ENCODE assay signal across 19 cellular contexts in genomic region chr1:166859597-166859996, GRCh38. TPM values are rescaled to one million over a fixed set of nuclear protein-coding genes. Genes with fewer than 3 reads are reported as not detected.
A peak's percentile ranks its signal among the peaks of the same experiment; 100 is the strongest.
DNase-seq lines count a peak whose midpoint lies in the region; ATAC-seq and TF ChIP-seq lines count a peak whose summit lies in the region.
"Had no signal": no experiment of that assay in that cellular context is flagged by ENCODE, and none has a peak within 500 bp of the region (broad histone marks: within the 10 kb centered on the region; RNA-seq: fewer than 3 reads in every experiment).

No MANE protein-coding gene starts in this region.

- no TSS peak for BruUV-seq in MCF 10A (replicated peaks; lab: Mats Ljungman, UMichigan)

- POLR2A ChIA-PET in activated CD8-positive, alpha-beta T cell treated with anti-CD3 and anti-CD28 coated beads for 36 hours (lab: Charles Lee), result interaction anchor here (1.3 to 1.6 kb wide), 2 partner anchors 16 to 18 kb away, joined by 3 to 4 read pairs; partner anchors contain the start of gene TADA1
- POLR2A ChIA-PET in activated CD8-positive, alpha-beta T cell treated with anti-CD3 and anti-CD28 coated beads, Interleukin-2, amount 10 ng/mL, durations not matched to agents 7 days and 5 days (lab: Charles Lee), result no interaction called here
- POLR2A ChIA-PET in MCF 10A (lab: Yijun Ruan, JAX), result interaction anchor here (1.0 to 1.7 kb wide), 3 partner anchors 8 to 16 kb away, joined by 5 to 11 read pairs (median 5); partner anchors contain the start of gene TADA1

- peak; percentile 37 for ATAC-seq in activated CD8-positive, alpha-beta T cell treated with anti-CD3 and anti-CD28 coated beads for 36 hours
- ATAC-seq in activated CD8-positive, alpha-beta T cell treated with anti-CD3 and anti-CD28 coated beads, Interleukin-2, amount 10 ng/mL, durations not matched to agents 7 days and 5 days, result no peak
- ATAC-seq in HG03108 (IDR thresholded peaks at IDR 0.05; ENCODE audit: unreplicated experiment) (peak; percentile 56), HG03442 (IDR thresholded peaks at IDR 0.05; ENCODE audit: unreplicated experiment) (no peak)

- no peak for TF ChIP-seq CTCF in activated CD8-positive, alpha-beta T cell treated with anti-CD3 and anti-CD28 coated beads for 36 hours (IDR thresholded peaks at IDR 0.05)
- no peak for TF ChIP-seq CTCF in MCF 10A (IDR thresholded peaks at IDR 0.05; ENCODE audit: unreplicated experiment)

- no peak overlapping the region for H2AFZ ChIP-seq in neuronal stem cell (ENCODE audit: low read length)

- no peak overlapping the region for H2BK12ac ChIP-seq in neuronal stem cell (ENCODE audit: low read length)

- peaks cover 22 to 100% of the 10 kb centered on the region in 2 donors for H3K36me3 ChIP-seq in neuronal stem cell (replicated peaks in 1 of 2; ENCODE audit: control insufficient read depth in 2 of 2, insufficient read depth in 2 of 2, low read length in 2 of 2)
- H3K36me3 ChIP-seq: uterus had no signal

- no peaks in the 10 kb centered on the region for H3K9me3 Mint-ChIP-seq in activated CD8-positive, alpha-beta T cell treated with anti-CD3 and anti-CD28 coated beads for 36 hours
- no peaks in the 10 kb centered on the region for H3K9me3 Mint-ChIP-seq in activated CD8-positive, alpha-beta T cell treated with anti-CD3 and anti-CD28 coated beads, Interleukin-2, amount 10 ng/mL, durations not matched to agents 7 days and 5 days (ENCODE audit: insufficient read depth)
- H3K9me3 Mint-ChIP-seq in MCF 10A (ENCODE audit: unreplicated experiment), result no peaks in the 10 kb centered on the region

- in situ Hi-C loops in G401 (cut with HindIII; ENCODE audit: low sequenced_read_pairs), result no loop called here

- no peak overlapping the region for H3K4me3 ChIP-seq in neuronal stem cell (ENCODE audit: low read length in 2 of 2)
- H3K4me3 ChIP-seq: heart right ventricle, uterus had no signal

- no peaks in the 10 kb centered on the region for H3K9me3 ChIP-seq in neuronal stem cell (replicated peaks in 1 of 2; ENCODE audit: control insufficient read depth in 2 of 2, insufficient read depth in 1 of 2, low read depth in 1 of 2, low read length in 2 of 2)
- H3K9me3 ChIP-seq: heart right ventricle, uterus had no signal

- H3K14ac ChIP-seq in neuronal stem cell (ENCODE audit: low read length), result peak overlapping the region; percentile 27

- H3K4me3 Mint-ChIP-seq in activated CD8-positive, alpha-beta T cell treated with anti-CD3 and anti-CD28 coated beads for 36 hours, result no peak overlapping the region
- H3K4me3 Mint-ChIP-seq in activated CD8-positive, alpha-beta T cell treated with anti-CD3 and anti-CD28 coated beads, Interleukin-2, amount 10 ng/mL, durations not matched to agents 7 days and 5 days, result no peak overlapping the region
- no peak overlapping the region for H3K4me3 Mint-ChIP-seq in MCF 10A (ENCODE audit: unreplicated experiment)

- no peak overlapping the region for H3K4me2 ChIP-seq in neuronal stem cell (ENCODE audit: insufficient read depth, low read length, poor library complexity, severe bottlenecking)

- no peaks in the 10 kb centered on the region for H3K27me3 ChIP-seq in neuronal stem cell (ENCODE audit: control insufficient read depth in 3 of 3, insufficient read depth in 3 of 3, low read depth in 1 of 3, low read length in 3 of 3)
- H3K27me3 ChIP-seq: heart right ventricle, uterus had no signal

- H3K79me1 ChIP-seq in neuronal stem cell (ENCODE audit: low read depth, low read length), result peaks cover 2% of the 10 kb centered on the region

- peaks cover 0 to 9% of the 10 kb centered on the region in 2 donors for H3K4me1 ChIP-seq in neuronal stem cell (ENCODE audit: control insufficient read depth in 2 of 2, insufficient read depth in 1 of 2, low read depth in 1 of 2, low read length in 2 of 2)
- H3K4me1 ChIP-seq: uterus had no signal

- CTCF ChIA-PET in activated CD8-positive, alpha-beta T cell treated with anti-CD3 and anti-CD28 coated beads for 36 hours (lab: Charles Lee), result interaction anchor here (1.1 to 1.8 kb wide), 2 partner anchors 12 to 200 kb away, joined by 3 to 4 read pairs; no protein-coding TSS in a partner anchor
- CTCF ChIA-PET in activated CD8-positive, alpha-beta T cell treated with anti-CD3 and anti-CD28 coated beads, Interleukin-2, amount 10 ng/mL, durations not matched to agents 7 days and 5 days (lab: Charles Lee), result interaction anchor here (0.5 kb wide), 1 partner anchor 49 kb away, joined by 3 read pairs; no protein-coding TSS in a partner anchor
- CTCF ChIA-PET in MCF 10A (lab: Yijun Ruan, JAX), result interaction anchor here (0.5 to 4.2 kb wide), 3 partner anchors 38 to 583 kb away, joined by 3 to 12 read pairs (median 3); no protein-coding TSS in a partner anchor

- H3K4ac ChIP-seq in neuronal stem cell (ENCODE audit: low read length), result no peak overlapping the region

- H3K4me1 Mint-ChIP-seq in activated CD8-positive, alpha-beta T cell treated with anti-CD3 and anti-CD28 coated beads for 36 hours (ENCODE audit: low read depth), result peaks cover 6% of the 10 kb centered on the region
- H3K4me1 Mint-ChIP-seq in activated CD8-positive, alpha-beta T cell treated with anti-CD3 and anti-CD28 coated beads, Interleukin-2, amount 10 ng/mL, durations not matched to agents 7 days and 5 days (ENCODE audit: low read depth), result no peaks in the 10 kb centered on the region
- no peaks in the 10 kb centered on the region for H3K4me1 Mint-ChIP-seq in MCF 10A (ENCODE audit: insufficient read depth, unreplicated experiment)

- DNase-seq in activated CD8-positive, alpha-beta T cell treated with anti-CD3 and anti-CD28 coated beads for 36 hours, result no peak
- DNase-seq in activated CD8-positive, alpha-beta T cell treated with anti-CD3 and anti-CD28 coated beads, Interleukin-2, amount 10 ng/mL, durations not matched to agents 7 days and 5 days, result no peak
- DNase-seq in caudate nucleus (lab: John Stamatoyannopoulos, UW) (no peak), neuronal stem cell (ENCODE audit: low spot score) (no peak), G401 (ENCODE audit: low spot score) (no peak), MCF 10A (ENCODE audit: unreplicated experiment) (no peak)
- DNase-seq: activated CD4-positive, alpha-beta T cell treated with anti-CD3 and anti-CD28 coated beads for 48 hours; activated T-cell treated with anti-CD3 and anti-CD28 coated beads, Interleukin-2, amount 50 U/mL, for 1 hour; central memory CD4-positive, alpha-beta T cell; DMS79; effector memory CD4-positive, alpha-beta T cell; heart right ventricle; mesenchymal stem cell; NCI-H2029 treated with DMSO at 0.1 percent for 48 hours; NCI-H524 treated with DMSO at 0.1 percent for 48 hours; T1000; uterus had no signal

- H2AK5ac ChIP-seq in neuronal stem cell (ENCODE audit: low read depth, low read length), result no peak overlapping the region

- H3K27ac Mint-ChIP-seq in activated CD8-positive, alpha-beta T cell treated with anti-CD3 and anti-CD28 coated beads for 36 hours, result peak overlapping the region; percentile 17
- H3K27ac Mint-ChIP-seq in activated CD8-positive, alpha-beta T cell treated with anti-CD3 and anti-CD28 coated beads, Interleukin-2, amount 10 ng/mL, durations not matched to agents 7 days and 5 days, result no peak overlapping the region
- no peak overlapping the region for H3K27ac Mint-ChIP-seq in MCF 10A (ENCODE audit: low read depth, unreplicated experiment)

- intact Hi-C loops in activated CD8-positive, alpha-beta T cell treated with anti-CD3 and anti-CD28 coated beads for 36 hours (cut with micrococcal nuclease), result no loop called here
- intact Hi-C loops in MCF 10A (cut with micrococcal nuclease), result no loop called here

- H2BK15ac ChIP-seq in neuronal stem cell (ENCODE audit: low read length), result no peak overlapping the region

- no CpG with 5 or more reads among the region's 5 CpGs for WGBS in neuronal stem cell (ENCODE audit: extremely low coverage in 2 of 2, insufficient read length in 2 of 2, insufficient replicate concordance in 1 of 2), 2 donors

- H2BK5ac ChIP-seq in neuronal stem cell (ENCODE audit: low read length), result no peak overlapping the region

- H3K9ac ChIP-seq in neuronal stem cell (ENCODE audit: low read depth, low read length, poor library complexity), result no peak overlapping the region

- H4K8ac ChIP-seq in neuronal stem cell (ENCODE audit: low read depth, low read length), result no peak overlapping the region

- no peak overlapping the region for H4K91ac ChIP-seq in neuronal stem cell (ENCODE audit: low read depth, low read length, poor library complexity)

- H3K27ac ChIP-seq in caudate nucleus (ENCODE audit: low read depth, low read length) (peak overlapping the region; percentile 90), neuronal stem cell (replicated peaks; ENCODE audit: low read length) (no peak overlapping the region)
- H3K27ac ChIP-seq: heart right ventricle, uterus had no signal

- no peaks in the 10 kb centered on the region for H3K27me3 Mint-ChIP-seq in activated CD8-positive, alpha-beta T cell treated with anti-CD3 and anti-CD28 coated beads for 36 hours
- no peaks in the 10 kb centered on the region for H3K27me3 Mint-ChIP-seq in activated CD8-positive, alpha-beta T cell treated with anti-CD3 and anti-CD28 coated beads, Interleukin-2, amount 10 ng/mL, durations not matched to agents 7 days and 5 days (ENCODE audit: low read depth)
- H3K27me3 Mint-ChIP-seq in MCF 10A (ENCODE audit: insufficient read depth, unreplicated experiment), result no peaks in the 10 kb centered on the region

- H3K36me3 Mint-ChIP-seq in activated CD8-positive, alpha-beta T cell treated with anti-CD3 and anti-CD28 coated beads for 36 hours (ENCODE audit: low read depth), result peaks cover 47% of the 10 kb centered on the region
- H3K36me3 Mint-ChIP-seq in activated CD8-positive, alpha-beta T cell treated with anti-CD3 and anti-CD28 coated beads, Interleukin-2, amount 10 ng/mL, durations not matched to agents 7 days and 5 days (ENCODE audit: low read depth), result peaks cover 56% of the 10 kb centered on the region
- H3K36me3 Mint-ChIP-seq in MCF 10A (ENCODE audit: insufficient read depth, unreplicated experiment), result peaks cover 96% of the 10 kb centered on the region

- H2BK120ac ChIP-seq in neuronal stem cell (ENCODE audit: low read depth, low read length), result no peak overlapping the region

- no peak overlapping the region for H3K18ac ChIP-seq in neuronal stem cell (ENCODE audit: low read length)

- no peak overlapping the region for H3K23ac ChIP-seq in neuronal stem cell (ENCODE audit: low read depth, low read length, poor library complexity)

RNA-seq across cellular contexts. Expression of gene TADA1, which starts 16.5 kb away (rescaled TPM):
- 10 to 100 TPM; 14.3 to 15.7 TPM for total RNA-seq in activated CD8-positive, alpha-beta T cell treated with anti-CD3 and anti-CD28 coated beads for 36 hours
- 10 to 100 TPM; 12.9 to 13.6 TPM for total RNA-seq in activated CD8-positive, alpha-beta T cell treated with anti-CD3 and anti-CD28 coated beads, Interleukin-2, amount 10 ng/mL, durations not matched to agents 7 days and 5 days
- 29.5 TPM for polyA plus RNA-seq in neuronal stem cell (2013, experiment 1 of 2)
- polyA plus RNA-seq in neuronal stem cell (2013, experiment 2 of 2), result 29.3 TPM
- 25.7 and 34.7 TPM in 2 replicates for total RNA-seq in G401 (2014; rRNA removed; shearing (Covaris generic))
- 14.7 and 15.9 TPM in 2 replicates for total RNA-seq in MCF 10A (2022)

RNA-seq across cellular contexts. Expression of gene POGK, which starts 20.3 kb away (rescaled TPM):
- 10 to 100 TPM; 33.6 to 34.4 TPM for total RNA-seq in activated CD8-positive, alpha-beta T cell treated with anti-CD3 and anti-CD28 coated beads for 36 hours
- total RNA-seq in activated CD8-positive, alpha-beta T cell treated with anti-CD3 and anti-CD28 coated beads, Interleukin-2, amount 10 ng/mL, durations not matched to agents 7 days and 5 days, result 10 to 100 TPM; 37.6 to 39.8 TPM
- 31.1 TPM for polyA plus RNA-seq in neuronal stem cell (2013, experiment 1 of 2)
- polyA plus RNA-seq in neuronal stem cell (2013, experiment 2 of 2), result 31.9 TPM
- 33.8 and 47.7 TPM in 2 replicates for total RNA-seq in G401 (2014; rRNA removed; shearing (Covaris generic))
- total RNA-seq in MCF 10A (2022), result 55.9 and 71.8 TPM in 2 replicates

Comparison
In these comparisons a context has a peak if more than half of its experiments do, and no peak if none do; other contexts are left out.
1. ATAC-seq: peak in activated CD8-positive, alpha-beta T cell treated with anti-CD3 and anti-CD28 coated beads for 36 hours (single experiment) and HG03108 (single experiment); none in activated CD8-positive, alpha-beta T cell treated with anti-CD3 and anti-CD28 coated beads, Interleukin-2, amount 10 ng/mL, durations not matched to agents 7 days and 5 days (single experiment) and HG03442 (single experiment).